Comparison of ENCODE assay signal across 21 cellular contexts in the genomic region with DNA sequence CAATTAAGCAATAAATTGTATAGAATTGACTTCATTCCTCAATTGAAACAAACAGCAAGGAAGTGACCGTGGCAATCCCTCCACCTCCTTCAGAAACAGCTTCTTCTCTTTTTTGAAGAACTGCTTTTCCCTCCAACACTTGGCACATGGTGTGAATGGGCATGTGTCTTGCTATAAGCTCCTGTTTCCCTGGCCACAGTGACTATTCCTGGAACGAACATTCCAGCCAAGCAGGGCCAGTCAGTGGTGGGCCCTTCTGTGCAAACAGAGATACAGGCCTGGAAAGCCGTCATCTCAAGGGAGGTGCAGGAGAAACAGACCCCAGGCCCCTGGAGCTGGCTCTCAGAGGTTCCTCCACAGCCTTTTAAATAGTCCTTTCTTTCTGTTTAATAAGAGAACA.
"Had no signal": no experiment of that assay in that cellular context is flagged by ENCODE, and none has a peak within 500 bp of the region (broad histone marks: within the 10 kb centered on the region; RNA-seq: fewer than 3 reads in every experiment).

No MANE protein-coding gene starts in this region.

- DNase-seq: hippocampal formation; kidney glomerular epithelial cell; left colon; left lung; mesendoderm; naive thymus-derived CD4-positive, alpha-beta T cell; ovary; small intestine; spleen; stimulated activated CD4-positive, alpha-beta T cell treated with anti-CD3 and anti-CD28 coated beads, Interleukin-4, amount 100 ng/mL, for 24 hours; stimulated activated naive CD4-positive, alpha-beta T cell; tibial artery; trophoblast cell; upper lobe of right lung had no signal

- H3K27me3 ChIP-seq: left lung, ovary, right atrium auricular region, spleen, suprapubic skin, tibial artery, upper lobe of right lung had no signal

- ATAC-seq: left colon; left lung; naive thymus-derived CD4-positive, alpha-beta T cell; natural killer cell treated with Interleukin-12 subunit alpha and Interleukin-12 subunit beta and Interleukin-15 and Interleukin-18, amount 100 ng/mL, for 72 hours; sciatic nerve; stimulated activated effector memory CD8-positive, alpha-beta T cell treated with anti-CD3 and anti-CD28 coated beads, Interleukin-12 subunit alpha, Interleukin-12 subunit beta, amount 100 ng/mL, for 72 hours; upper lobe of right lung had no signal

- H3K27ac ChIP-seq: left lung, ovary, right atrium auricular region, suprapubic skin, thoracic aorta, tibial artery, upper lobe of right lung had no signal

- H3K9me3 ChIP-seq: left lung, ovary, right atrium auricular region, spleen, suprapubic skin, thoracic aorta, tibial artery, upper lobe of right lung had no signal

- H3K4me3 ChIP-seq: left lung, lung, ovary, right atrium auricular region, spleen, suprapubic skin, thoracic aorta, tibial artery, upper lobe of right lung had no signal

- H3K36me3 ChIP-seq: ovary had no signal
